In the genomic region with DNA sequence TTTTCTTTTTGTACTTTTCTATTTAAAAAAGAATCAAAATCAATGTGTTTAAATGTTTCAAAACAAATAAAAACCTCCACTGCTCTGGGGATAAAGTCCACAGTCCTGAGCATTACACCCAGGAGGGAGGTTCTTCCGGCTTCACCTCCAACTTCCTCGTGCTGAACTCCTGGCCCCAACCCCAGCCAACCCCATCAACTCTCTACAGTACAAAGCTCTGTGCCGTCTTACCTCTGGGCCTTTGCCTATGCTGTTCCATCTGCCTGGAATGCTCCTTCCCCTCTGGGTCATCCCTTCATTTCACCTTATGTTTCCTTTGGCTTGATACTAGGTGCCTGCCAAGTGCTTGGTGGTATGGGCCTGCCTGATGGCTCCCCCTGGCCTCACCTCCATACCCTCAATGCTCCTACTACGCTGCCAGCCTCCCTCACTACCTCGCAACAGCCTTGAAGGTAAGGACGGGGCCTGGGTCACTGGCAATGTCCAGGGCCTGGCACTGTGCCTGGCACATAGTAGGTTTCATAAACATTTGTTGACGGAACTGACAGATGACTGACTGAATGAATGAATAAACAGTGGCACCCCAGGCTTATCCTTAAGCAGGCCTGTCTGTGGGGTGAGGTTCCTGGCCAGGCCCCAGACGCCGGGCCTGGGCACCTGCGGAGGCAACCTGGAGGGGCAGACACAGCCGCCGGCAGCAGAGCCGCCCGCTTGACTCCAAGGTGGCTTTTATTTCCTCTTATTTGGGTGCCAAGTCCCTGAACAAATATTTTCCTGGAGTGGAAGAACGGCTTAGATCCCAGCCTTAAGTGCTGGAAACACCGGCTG, we compare ENCODE assay signal across 1 cellular context.
TF ChIP-seq lines count a peak whose summit lies in the region.

No MANE protein-coding gene starts in this region.

TF ChIP-seq in K562, 482 proteins besides CTCF, POLR2A, EP300 and RAD21 (continued from another document):
- TF ChIP-seq ZKSCAN1 (IDR thresholded peaks at IDR 0.05; ENCODE audit: low read depth, low read length): peak; percentile 73; the same call in 1 of the 2 replicates
